ENCODE assay signal across 8 cellular contexts in the genomic region with DNA sequence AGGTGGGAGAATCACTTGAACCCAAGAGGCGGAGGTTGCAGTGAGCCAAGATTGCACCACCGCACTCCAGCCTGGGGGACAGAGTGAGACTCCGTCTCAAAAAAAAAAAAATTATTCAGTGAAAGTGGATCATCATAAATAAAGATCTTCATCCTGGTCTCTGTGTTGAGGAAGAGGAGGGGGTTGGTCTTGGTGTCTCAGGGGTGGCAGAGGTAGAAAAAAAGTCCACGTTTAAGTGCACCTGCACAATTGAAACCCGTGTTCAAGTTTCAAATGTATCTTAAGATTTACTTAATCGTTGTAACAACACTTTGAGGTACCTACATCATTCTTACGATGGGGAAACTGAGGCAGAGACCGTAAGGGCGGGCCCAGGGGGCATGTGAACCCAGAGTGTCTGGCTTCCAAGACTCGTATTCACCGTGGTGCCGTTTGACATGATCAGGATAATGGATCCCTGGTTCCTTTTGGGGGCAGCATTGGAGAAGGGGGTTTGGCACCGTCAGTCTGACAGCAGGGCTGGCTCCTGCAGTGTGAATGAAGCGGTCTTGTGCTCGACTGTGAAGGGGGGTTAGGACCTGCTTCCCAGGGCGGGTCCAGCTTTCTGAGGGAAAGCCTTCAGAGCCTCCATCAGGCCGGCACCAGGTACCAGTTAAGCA. TPM values are rescaled to one million over a fixed set of nuclear protein-coding genes. Genes with fewer than 3 reads are reported as not detected.
DNase-seq lines count a peak whose midpoint lies in the region; ATAC-seq and TF ChIP-seq lines count a peak whose summit lies in the region.

No MANE protein-coding gene starts in this region.

- no peaks in the 10 kb centered on the region for H3K9me3 ChIP-seq in ectodermal cell (ENCODE audit: control insufficient read depth, low read length)

- peak overlapping the region; percentile 47 for H3K4me3 ChIP-seq in ectodermal cell (ENCODE audit: insufficient read depth, low read depth, low read length)

- peak overlapping the region; percentile 83 for H3K27ac Mint-ChIP-seq in neural crest cell (ENCODE audit: unreplicated experiment)

- H3K9me3 Mint-ChIP-seq in neural crest cell = no peaks in the 10 kb centered on the region

- peak overlapping the region; percentile 93 for H3K4me3 Mint-ChIP-seq in neural crest cell

- no peaks in the 10 kb centered on the region for H3K36me3 ChIP-seq in ectodermal cell (ENCODE audit: control insufficient read depth, insufficient read depth, low read length)

- no peaks in the 10 kb centered on the region for H3K27me3 ChIP-seq in ectodermal cell (ENCODE audit: control insufficient read depth, insufficient read depth, low read length, poor library complexity, severe bottlenecking)

- H3K27ac ChIP-seq in ectodermal cell (ENCODE audit: insufficient read depth, low read depth, low read length, poor library complexity, severe bottlenecking) = peak overlapping the region; percentile 97

- no peak for TF ChIP-seq CTCF in neural crest cell (conservative IDR thresholded peaks at IDR 0.05)

- DNase-seq in stimulated activated CD4-positive, alpha-beta T cell treated with anti-CD3 and anti-CD28 coated beads, Interleukin-4, amount 100 ng/mL, for 24 hours = peak; percentile 18
- DNase-seq in stimulated activated CD4-positive, alpha-beta T cell treated with anti-CD3 and anti-CD28 coated beads, Interleukin-15, amount 100 ng/mL, for 24 hours = no peak
- peak; percentile 65 for DNase-seq in NCI-H774 (lab: John Stamatoyannopoulos, UW)
- DNase-seq in neural crest cell (ENCODE audit: low read depth, low spot score) = no peak
- DNase-seq in SK-N-DZ (ENCODE audit: low spot score) = no peak
- no peak for DNase-seq in NCI-H69 (lab: John Stamatoyannopoulos, UW)

- H3K4me1 Mint-ChIP-seq in neural crest cell = peaks cover 38% of the 10 kb centered on the region

- ATAC-seq in HG03565 (IDR thresholded peaks at IDR 0.05; ENCODE audit: unreplicated experiment) = no peak

- H3K27me3 Mint-ChIP-seq in neural crest cell (ENCODE audit: low read depth) = peaks cover 15% of the 10 kb centered on the region

- H3K36me3 Mint-ChIP-seq in neural crest cell (ENCODE audit: low read depth) = no peaks in the 10 kb centered on the region

- H3K4me1 ChIP-seq in ectodermal cell (ENCODE audit: control insufficient read depth, insufficient read depth, low read length) = peaks cover 15% of the 10 kb centered on the region

- WGBS in ectodermal cell, 2 experiments = 50 to 51% methylated on average over 17 of the region's 17 CpGs

RNA-seq across cellular contexts. Expression of a gene that starts 32.9 kb away (rescaled TPM):
- 131 TPM for polyA plus RNA-seq in ectodermal cell (2013, experiment 1 of 4)
- polyA plus RNA-seq in ectodermal cell (2013, experiment 2 of 4) = 104 TPM
- polyA plus RNA-seq in ectodermal cell (2013, experiment 3 of 4) = 135 TPM
- 152 TPM for polyA plus RNA-seq in ectodermal cell (2013, experiment 4 of 4)
- 4.3 and 5.8 TPM in 2 replicates for total RNA-seq in neural crest cell
- polyA plus RNA-seq in SK-N-DZ (2014; cell fraction: cytosol; rRNA removed) = 97.4 and 104 TPM in 2 replicates
- polyA plus RNA-seq in SK-N-DZ (2014; cell fraction: nucleus; rRNA removed) = 170 and 208 TPM in 2 replicates

RNA-seq across cellular contexts. Expression of a gene that starts 57.9 kb away (rescaled TPM):
- 117 TPM for polyA plus RNA-seq in ectodermal cell (2013, experiment 1 of 4)
- 120 TPM for polyA plus RNA-seq in ectodermal cell (2013, experiment 2 of 4)
- 85.6 TPM for polyA plus RNA-seq in ectodermal cell (2013, experiment 3 of 4)
- 95.1 TPM for polyA plus RNA-seq in ectodermal cell (2013, experiment 4 of 4)
- 179 and 185 TPM in 2 replicates for total RNA-seq in neural crest cell
- 103 TPM in 2 replicates for polyA plus RNA-seq in SK-N-DZ (2014; cell fraction: cytosol; rRNA removed)
- polyA plus RNA-seq in SK-N-DZ (2014; cell fraction: nucleus; rRNA removed) = 60.4 and 68.0 TPM in 2 replicates

Comparison
In these comparisons a context has a peak if more than half of its experiments do, and no peak if none do; other contexts are left out.
1. DNase-seq: peak in stimulated activated CD4-positive, alpha-beta T cell treated with anti-CD3 and anti-CD28 coated beads, Interleukin-4, amount 100 ng/mL, for 24 hours (single experiment) and NCI-H774 (single experiment); none in stimulated activated CD4-positive, alpha-beta T cell treated with anti-CD3 and anti-CD28 coated beads, Interleukin-15, amount 100 ng/mL, for 24 hours (single experiment), neural crest cell (single experiment), SK-N-DZ (single experiment) and NCI-H69 (single experiment).